Comparison of ENCODE assay signal across 13 cellular contexts in genomic region chr17:63440770-63441335, GRCh38. TPM values are rescaled to one million over a fixed set of nuclear protein-coding genes. Genes with fewer than 3 reads are reported as not detected.
A peak's percentile ranks its signal among the peaks of the same experiment; 100 is the strongest.
DNase-seq lines count a peak whose midpoint lies in the region; ATAC-seq, FAIRE-seq and TF ChIP-seq lines count a peak whose summit lies in the region.
"Had no signal": no experiment of that assay in that cellular context is flagged by ENCODE, and none has a peak within 500 bp of the region (broad histone marks: within the 10 kb centered on the region; RNA-seq: fewer than 3 reads in every experiment).

No MANE protein-coding gene starts in this region.

- H3K27me3 ChIP-seq in stomach: peaks cover 0 to 5% (median 0%) of the 10 kb centered on the region in 3 donors
- H3K27me3 ChIP-seq: adrenal gland had no signal

- TF ChIP-seq POLR2A in stomach (IDR thresholded peaks at IDR 0.05): no peak

- no peak overlapping the region for H3K4me3 Mint-ChIP-seq in activated naive CD4-positive, alpha-beta T cell treated with anti-CD3 and anti-CD28 coated beads, Interleukin-2, amount 10 ng/mL, durations not matched to agents 7 days and 5 days
- H3K4me3 Mint-ChIP-seq in T-helper 17 cell: peak overlapping the region; percentile 93
- H3K4me3 Mint-ChIP-seq in glutamatergic neuron (ENCODE audit: unreplicated experiment): peak overlapping the region; percentile 26

- intact Hi-C loops in stomach (cut with DNase I; ENCODE audit: low total_unique reads): no loop called here

- H3K4me3 ChIP-seq in stomach: no peak overlapping the region
- H3K4me3 ChIP-seq: adrenal gland, lung had no signal

- H3K36me3 Mint-ChIP-seq in activated naive CD4-positive, alpha-beta T cell treated with anti-CD3 and anti-CD28 coated beads, Interleukin-2, amount 10 ng/mL, durations not matched to agents 7 days and 5 days: no peaks in the 10 kb centered on the region
- H3K36me3 Mint-ChIP-seq in T-helper 17 cell (ENCODE audit: low read depth): no peaks in the 10 kb centered on the region
- no peaks in the 10 kb centered on the region for H3K36me3 Mint-ChIP-seq in glutamatergic neuron (ENCODE audit: unreplicated experiment)

- DNase-seq in activated naive CD4-positive, alpha-beta T cell treated with anti-CD3 and anti-CD28 coated beads, Interleukin-2, amount 10 ng/mL, durations not matched to agents 7 days and 5 days: no peak
- no peak for DNase-seq in activated naive CD4-positive, alpha-beta T cell (lab: John Stamatoyannopoulos, UW)
- DNase-seq in T-helper 17 cell (no peak), glutamatergic neuron (no peak), stomach (no peak), NCI-H2196 treated with DMSO at 0.1 percent for 48 hours (lab: John Stamatoyannopoulos, UW; ENCODE audit: unreplicated experiment) (no peak), D721Med (ENCODE audit: insufficient read length, low spot score) (no peak)
- DNase-seq in activated CD4-positive, CD25-positive, alpha-beta regulatory T cell treated with anti-CD3 and anti-CD28 coated beads, Interleukin-2, amount 50 U/mL, for 72 hours: no peak
- DNase-seq: DMS153, NCI-H526 treated with DMSO at 0.1 percent for 48 hours, RPMI8226 had no signal

- peaks cover 38% of the 10 kb centered on the region for H3K4me1 Mint-ChIP-seq in activated naive CD4-positive, alpha-beta T cell treated with anti-CD3 and anti-CD28 coated beads, Interleukin-2, amount 10 ng/mL, durations not matched to agents 7 days and 5 days
- peaks cover 36% of the 10 kb centered on the region for H3K4me1 Mint-ChIP-seq in T-helper 17 cell
- H3K4me1 Mint-ChIP-seq in glutamatergic neuron (ENCODE audit: low read depth, unreplicated experiment): peaks cover 22% of the 10 kb centered on the region

- H3K27ac Mint-ChIP-seq in activated naive CD4-positive, alpha-beta T cell treated with anti-CD3 and anti-CD28 coated beads, Interleukin-2, amount 10 ng/mL, durations not matched to agents 7 days and 5 days: peak overlapping the region; percentile 89
- H3K27ac Mint-ChIP-seq in T-helper 17 cell (peak overlapping the region; percentile 99), glutamatergic neuron (ENCODE audit: unreplicated experiment) (no peak overlapping the region)

- H3K27me3 Mint-ChIP-seq in activated naive CD4-positive, alpha-beta T cell treated with anti-CD3 and anti-CD28 coated beads, Interleukin-2, amount 10 ng/mL, durations not matched to agents 7 days and 5 days: peaks cover 38% of the 10 kb centered on the region
- no peaks in the 10 kb centered on the region for H3K27me3 Mint-ChIP-seq in T-helper 17 cell
- peaks cover 8% of the 10 kb centered on the region for H3K27me3 Mint-ChIP-seq in glutamatergic neuron (ENCODE audit: unreplicated experiment)

- no peak for ATAC-seq in T-helper 17 cell

- WGBS in stomach, 5 donors: 73 to 83% (median 81%) methylated on average over 16 of the region's 16 CpGs

- H3K9me3 ChIP-seq in T-helper 17 cell (ENCODE audit: control insufficient read depth, low read length, poor library complexity, severe bottlenecking): no peaks in the 10 kb centered on the region
- H3K9me3 ChIP-seq in stomach: no peaks in the 10 kb centered on the region
- H3K9me3 ChIP-seq: adrenal gland had no signal

- H3K27ac ChIP-seq in stomach: peak overlapping the region in 4 of 5 donors; percentile 55 to 82 (median 64)

- TF ChIP-seq CTCF in glutamatergic neuron (IDR thresholded peaks at IDR 0.05; ENCODE audit: partially characterized antibody, unreplicated experiment): no peak
- TF ChIP-seq CTCF in stomach (IDR thresholded peaks at IDR 0.05): no peak
- TF ChIP-seq CTCF in D721Med (IDR thresholded peaks at IDR 0.05; ENCODE audit: insufficient read depth, missing control alignments): no peak

- H3K9me3 Mint-ChIP-seq in activated naive CD4-positive, alpha-beta T cell treated with anti-CD3 and anti-CD28 coated beads, Interleukin-2, amount 10 ng/mL, durations not matched to agents 7 days and 5 days: no peaks in the 10 kb centered on the region
- peaks cover 13% of the 10 kb centered on the region for H3K9me3 Mint-ChIP-seq in glutamatergic neuron (ENCODE audit: unreplicated experiment)

- peaks cover 40 to 95% (median 78%) of the 10 kb centered on the region in 4 donors for H3K4me1 ChIP-seq in stomach

- H3K36me3 ChIP-seq in stomach: peaks cover 0 to 2% (median 0%) of the 10 kb centered on the region in 4 donors
- H3K36me3 ChIP-seq: adrenal gland had no signal

- FAIRE-seq in D721Med (lab: Jason Lieb, UNC): no peak

- CTCF ChIA-PET in activated naive CD4-positive, alpha-beta T cell treated with anti-CD3 and anti-CD28 coated beads, Interleukin-2, amount 10 ng/mL, durations not matched to agents 7 days and 5 days (lab: Charles Lee): interaction anchor here (1.1 to 2.5 kb wide), 4 partner anchors 13 to 39 kb away, joined by 3 to 9 read pairs (median 6); no protein-coding TSS in a partner anchor

- no peak for TF ChIP-seq EP300 in stomach (IDR thresholded peaks at IDR 0.05)

RNA-seq across cellular contexts. Expression of gene CYB561, which starts 5.3 kb away (rescaled TPM):
- total RNA-seq in T-helper 17 cell: 10 to 100 TPM; 50.8 to 69.9 TPM
- 17.2 TPM for total RNA-seq in glutamatergic neuron (ENCODE audit: unreplicated experiment)
- 100 to 1,000 TPM in 2 of 5 donors, 10 to 100 TPM in 3; 26.1 to 394 (median 97.1) TPM for total RNA-seq in stomach
- polyA plus RNA-seq in stomach: 10 to 100 TPM; 10.8 to 27.4 (median 23.7) TPM

RNA-seq across cellular contexts. Expression of gene ACE, which starts 36.0 kb away (rescaled TPM):
- total RNA-seq in T-helper 17 cell (10 to 100 TPM; 11.6 to 21.5 TPM), glutamatergic neuron (ENCODE audit: unreplicated experiment) (3.7 TPM), stomach (100 to 1,000 TPM in 1 of 5 donors, 10 to 100 TPM in 1, 1 to 10 TPM in 3; 3.6 to 232 (median 6.8) TPM)
- polyA plus RNA-seq in stomach: 1 to 10 TPM; 1.3 to 2.7 (median 2.6) TPM
